ENCODE assay signal across 16 cellular contexts in the genomic region with DNA sequence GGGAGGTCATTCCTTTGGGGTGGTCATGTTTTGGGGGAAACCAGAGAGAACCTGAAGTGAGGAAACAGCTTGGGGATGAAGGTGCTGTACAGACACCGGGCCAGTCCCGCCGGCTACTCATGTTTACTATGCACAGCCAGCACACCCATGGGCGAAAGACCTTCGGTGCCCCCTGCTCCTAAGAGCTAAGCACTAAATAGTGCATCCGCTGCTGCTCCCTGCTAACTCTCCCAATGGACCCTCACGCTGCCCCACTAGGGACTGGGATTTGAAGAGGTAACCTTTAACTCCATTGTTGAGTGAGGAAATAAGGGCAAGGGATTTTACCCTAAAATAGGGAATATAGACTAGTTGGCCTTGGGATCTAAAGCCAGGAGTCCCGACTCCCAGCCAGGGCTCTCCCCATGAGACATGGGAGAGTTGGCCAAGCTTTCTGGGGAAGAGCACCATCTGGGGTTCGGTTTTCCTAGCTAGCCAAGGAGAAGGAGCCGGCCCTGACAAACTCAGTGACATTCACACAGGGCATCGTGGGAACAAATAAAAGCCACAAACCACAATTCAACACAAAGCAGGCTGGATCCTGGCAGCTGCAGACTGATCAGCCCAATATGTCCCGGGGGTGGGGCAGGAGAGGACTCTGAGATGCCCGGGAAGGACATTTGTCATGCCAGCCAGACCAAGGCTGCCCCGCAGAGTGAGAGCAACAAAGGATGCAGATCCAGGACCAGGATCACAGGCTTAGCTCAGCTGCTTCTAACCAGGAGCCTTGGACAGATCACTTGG.
DNase-seq lines count a peak whose midpoint lies in the region; ATAC-seq and TF ChIP-seq lines count a peak whose summit lies in the region.
"Had no signal": no experiment of that assay in that cellular context is flagged by ENCODE, and none has a peak within 500 bp of the region (broad histone marks: within the 10 kb centered on the region; RNA-seq: fewer than 3 reads in every experiment).

No MANE protein-coding gene starts in this region.

- no peaks in the 10 kb centered on the region for H4K20me1 ChIP-seq in osteoblast (ENCODE audit: insufficient read depth, low read length)

- peak overlapping the region in 3 of 5 experiments; percentile 80 to 88 (median 85) for H3K27ac Mint-ChIP-seq in brain
- H3K27ac Mint-ChIP-seq: activated naive CD8-positive, alpha-beta T cell treated with anti-CD3 and anti-CD28 coated beads for 36 hours had no signal

- no peak overlapping the region for H3K27ac ChIP-seq in osteoblast (ENCODE audit: low read depth, low read length)
- H3K27ac ChIP-seq: cardiac muscle cell, parathyroid adenoma, transverse colon had no signal

- peaks cover 2 to 8% (median 4%) of the 10 kb centered on the region in 5 experiments for H3K9me3 Mint-ChIP-seq in brain

- H2AFZ ChIP-seq in osteoblast (ENCODE audit: low read length): no peak overlapping the region

- TF ChIP-seq CTCF in brain (conservative IDR thresholded peaks at IDR 0.05): no peak
- TF ChIP-seq CTCF in osteoblast (IDR thresholded peaks at IDR 0.05; ENCODE audit: extremely low read depth, low read depth, low read length): no peak

- peaks cover 11% of the 10 kb centered on the region for H3K27me3 Mint-ChIP-seq in brain

- no peaks in the 10 kb centered on the region for H3K36me3 ChIP-seq in osteoblast (ENCODE audit: insufficient read depth, low read length)
- H3K36me3 ChIP-seq: cardiac muscle cell, transverse colon had no signal

- H3K4me3 Mint-ChIP-seq in brain: peak overlapping the region in 2 of 5 experiments; percentile 19 to 30
- H3K4me3 Mint-ChIP-seq: activated naive CD8-positive, alpha-beta T cell treated with anti-CD3 and anti-CD28 coated beads for 36 hours had no signal

- no peaks in the 10 kb centered on the region for H3K9me3 ChIP-seq in osteoblast (ENCODE audit: low read depth, low read length)
- H3K9me3 ChIP-seq: transverse colon had no signal

- no peak overlapping the region for H3K4me2 ChIP-seq in osteoblast (ENCODE audit: insufficient read depth, low read length)

- no peak overlapping the region for H3K4me3 ChIP-seq in osteoblast (ENCODE audit: insufficient read depth, low read length)
- H3K4me3 ChIP-seq: cardiac muscle cell, transverse colon had no signal

- no peaks in the 10 kb centered on the region for H3K36me3 Mint-ChIP-seq in brain
- H3K36me3 Mint-ChIP-seq: activated naive CD8-positive, alpha-beta T cell treated with anti-CD3 and anti-CD28 coated beads for 36 hours had no signal

- DNase-seq in DMS53 (lab: John Stamatoyannopoulos, UW) (peak; percentile 68), DMS53 treated with DMSO at 0.1 percent for 48 hours (lab: John Stamatoyannopoulos, UW; ENCODE audit: unreplicated experiment) (no peak), NCI-H2081 treated with DMSO at 0.1 percent for 48 hours (lab: John Stamatoyannopoulos, UW) (peak; percentile 70), osteoblast (ENCODE audit: insufficient read length, low spot score, missing footprints) (peak; percentile 23), kidney tubule cell (ENCODE audit: low spot score) (no peak), cerebellar cortex (ENCODE audit: low spot score) (no peak)
- DNase-seq: activated CD4-positive, alpha-beta T cell treated with anti-CD3 and anti-CD28 coated beads, Interleukin-2, amount 50 U/mL, for 4 hours; activated naive CD8-positive, alpha-beta T cell treated with anti-CD3 and anti-CD28 coated beads for 36 hours; activated T-cell treated with anti-CD3 and anti-CD28 coated beads, Interleukin-2, amount 50 U/mL, for 48 hours; DND-41; effector CD4-positive, alpha-beta T cell had no signal

- no peak for ATAC-seq in HG02610 (IDR thresholded peaks at IDR 0.05; ENCODE audit: unreplicated experiment)

- peaks cover 40% of the 10 kb centered on the region for H3K4me1 Mint-ChIP-seq in brain

- H3K27me3 ChIP-seq in osteoblast (ENCODE audit: insufficient read depth, low read length): peaks cover 49% of the 10 kb centered on the region
- H3K27me3 ChIP-seq: cardiac muscle cell had no signal

- H3K79me2 ChIP-seq in osteoblast (ENCODE audit: insufficient read depth, low read length): no peaks in the 10 kb centered on the region
- H3K79me2 ChIP-seq: parathyroid adenoma had no signal

- H3K4me1 ChIP-seq in osteoblast (ENCODE audit: insufficient read depth, low read length): no peaks in the 10 kb centered on the region
- H3K4me1 ChIP-seq: parathyroid adenoma had no signal

Comparison
In these comparisons a context has a peak if more than half of its experiments do, and no peak if none do; other contexts are left out.
1. DNase-seq: peak in DMS53 (single experiment), NCI-H2081 treated with DMSO at 0.1 percent for 48 hours (single experiment) and osteoblast (single experiment); none in DMS53 treated with DMSO at 0.1 percent for 48 hours (single experiment), kidney tubule cell (single experiment) and cerebellar cortex (single experiment).